1 cellular context compared by ENCODE assay signal in genomic region chr1:155082301-155082940, GRCh38.
TF ChIP-seq lines count a peak whose summit lies in the region.

No MANE protein-coding gene starts in this region.

TF ChIP-seq in K562, 482 proteins besides CTCF, POLR2A, EP300 and RAD21:
- TF ChIP-seq NR3C1 (CRISPR knock-in tag; IDR thresholded peaks at IDR 0.05) (no peak), EGR1 (conservative IDR thresholded peaks at IDR 0.05) (peak; percentile 37), ATF2 (CRISPR knock-in tag; IDR thresholded peaks at IDR 0.05) (no peak), ILK (tag; IDR thresholded peaks at IDR 0.05; ENCODE audit: borderline replicate concordance, low read depth) (no peak), PHB2 (IDR thresholded peaks at IDR 0.05; ENCODE audit: low read depth) (no peak), HMGXB4 (CRISPR knock-in tag; IDR thresholded peaks at IDR 0.05) (no peak), KAT8 (IDR thresholded peaks at IDR 0.05; ENCODE audit: low read depth) (no peak)
